Comparison of ENCODE assay signal across 8 cellular contexts in the genomic region with DNA sequence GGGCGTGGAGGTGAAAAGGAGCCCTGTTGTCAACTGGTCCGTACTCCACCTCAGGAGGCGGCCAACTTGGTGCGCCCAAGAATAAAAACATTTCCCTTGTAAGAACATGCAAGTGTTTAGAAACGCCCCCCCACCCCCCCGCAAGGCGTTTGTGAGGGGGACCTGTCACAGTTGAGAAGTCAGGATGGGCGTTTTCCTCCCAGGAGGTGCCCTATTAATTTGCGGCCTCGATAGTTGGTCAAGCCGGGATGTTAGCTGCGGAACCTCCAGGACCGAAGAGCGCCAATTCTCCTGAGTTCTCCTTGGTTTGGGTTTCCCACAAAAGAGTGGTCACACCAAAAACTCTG. TPM values are rescaled to one million over a fixed set of nuclear protein-coding genes. Genes with fewer than 3 reads are reported as not detected.
A peak's percentile ranks its signal among the peaks of the same experiment; 100 is the strongest.
DNase-seq lines count a peak whose midpoint lies in the region; ATAC-seq and TF ChIP-seq lines count a peak whose summit lies in the region.
"Had no signal": no experiment of that assay in that cellular context is flagged by ENCODE, and none has a peak within 500 bp of the region (broad histone marks: within the 10 kb centered on the region; RNA-seq: fewer than 3 reads in every experiment).

No MANE protein-coding gene starts in this region.

- H3K9me3 ChIP-seq in neural cell (ENCODE audit: low read length) (no peaks in the 10 kb centered on the region), tibial artery (no peaks in the 10 kb centered on the region)

- H3K36me3 ChIP-seq in neural cell (ENCODE audit: insufficient read depth, low read length) (no peaks in the 10 kb centered on the region), tibial artery (no peaks in the 10 kb centered on the region)

- intact Hi-C loops in tibial artery (cut with DNase I; ENCODE audit: low total_unique reads) = loop anchor here (2.0 to 5.0 kb wide), 2 partner anchors 35 to 152 kb away; a partner anchor contains a TSS

- H3K27me3 ChIP-seq in neural cell (ENCODE audit: insufficient read depth, low read depth, low read length) (no peaks in the 10 kb centered on the region), tibial artery (no peaks in the 10 kb centered on the region)

- no peak for TF ChIP-seq CTCF in endothelial cell (IDR thresholded peaks at IDR 0.05; ENCODE audit: unreplicated experiment)
- no peak for TF ChIP-seq CTCF in neural cell (IDR thresholded peaks at IDR 0.05; ENCODE audit: poor library complexity, severe bottlenecking)
- TF ChIP-seq CTCF in tibial artery (IDR thresholded peaks at IDR 0.05) = no peak

- H2AFZ ChIP-seq in neural cell (ENCODE audit: low read depth, low read length) = peak overlapping the region; percentile 48

- H3K9me3 Mint-ChIP-seq in endothelial cell (ENCODE audit: unreplicated experiment) = no peaks in the 10 kb centered on the region

- H3K4me3 ChIP-seq in neural cell (ENCODE audit: low read length) = peak overlapping the region; percentile 90
- peak overlapping the region; percentile 68 to 94 for H3K4me3 ChIP-seq in tibial artery

- peaks cover 0 to 52% (median 13%) of the 10 kb centered on the region in 4 donors for H3K4me1 ChIP-seq in tibial artery

- H3K4me3 Mint-ChIP-seq in endothelial cell (ENCODE audit: unreplicated experiment) = peak overlapping the region; percentile 97

- DNase-seq in activated CD4-positive, alpha-beta T cell treated with anti-CD3 and anti-CD28 coated beads, Interleukin-2, amount 50 U/mL, for 4 hours = peak; percentile 50 to 51
- DNase-seq in endothelial cell (ENCODE audit: low spot score) (peak; percentile 40), tibial artery (peak; percentile 88 to 94), DMS79 treated with DMSO at 0.1 percent for 48 hours (lab: John Stamatoyannopoulos, UW) (no peak)

- H3K27me3 Mint-ChIP-seq in endothelial cell (ENCODE audit: unreplicated experiment) = peaks cover 15% of the 10 kb centered on the region

- H3K36me3 Mint-ChIP-seq in endothelial cell (ENCODE audit: low read depth, unreplicated experiment) = no peaks in the 10 kb centered on the region

- no peak overlapping the region for H3K9ac ChIP-seq in neural cell (ENCODE audit: low read length)

- H3K27ac Mint-ChIP-seq in endothelial cell (ENCODE audit: unreplicated experiment) = peak overlapping the region; percentile 96

- no peaks in the 10 kb centered on the region for H3F3A ChIP-seq in neural cell (ENCODE audit: insufficient read depth, low read length, poor library complexity, severe bottlenecking)

- no peak for TF ChIP-seq EP300 in neural cell (conservative IDR thresholded peaks at IDR 0.05; ENCODE audit: poor library complexity, severe bottlenecking)

- H3K27ac ChIP-seq in neural cell (ENCODE audit: low read length) (no peak overlapping the region), tibial artery (peak overlapping the region; percentile 91 to 99)

- peaks cover 31% of the 10 kb centered on the region for H3K4me1 Mint-ChIP-seq in endothelial cell (ENCODE audit: unreplicated experiment)

- peak overlapping the region; percentile 49 for H3K4me2 ChIP-seq in neural cell (ENCODE audit: low read length)

- no peaks in the 10 kb centered on the region for H4K20me1 ChIP-seq in neural cell (ENCODE audit: insufficient read depth)

- no peaks in the 10 kb centered on the region for H3K9me2 ChIP-seq in neural cell (ENCODE audit: insufficient read depth, low read length)

- ATAC-seq in GM19397 (IDR thresholded peaks at IDR 0.05; ENCODE audit: unreplicated experiment) (peak; percentile 2), HG03378 (IDR thresholded peaks at IDR 0.05; ENCODE audit: unreplicated experiment) (peak; percentile 2)

- peaks cover 22% of the 10 kb centered on the region for H3K79me2 ChIP-seq in neural cell (replicated peaks; ENCODE audit: insufficient read depth, low read length)

- no peak for TF ChIP-seq RAD21 in neural cell (conservative IDR thresholded peaks at IDR 0.05)

TF ChIP-seq in neural cell, 6 proteins besides CTCF, POLR2A, EP300 and RAD21:
- TF ChIP-seq EZH2 (IDR thresholded peaks at IDR 0.05; ENCODE audit: borderline replicate concordance, insufficient read depth, low read length, poor library complexity, severe bottlenecking) = no peak
- TF ChIP-seq MXI1 (conservative IDR thresholded peaks at IDR 0.05; ENCODE audit: poor library complexity, severe bottlenecking) = no peak
- TF ChIP-seq POLR2AphosphoS5 (IDR thresholded peaks at IDR 0.05) = no peak
- TF ChIP-seq, protein P1, sequence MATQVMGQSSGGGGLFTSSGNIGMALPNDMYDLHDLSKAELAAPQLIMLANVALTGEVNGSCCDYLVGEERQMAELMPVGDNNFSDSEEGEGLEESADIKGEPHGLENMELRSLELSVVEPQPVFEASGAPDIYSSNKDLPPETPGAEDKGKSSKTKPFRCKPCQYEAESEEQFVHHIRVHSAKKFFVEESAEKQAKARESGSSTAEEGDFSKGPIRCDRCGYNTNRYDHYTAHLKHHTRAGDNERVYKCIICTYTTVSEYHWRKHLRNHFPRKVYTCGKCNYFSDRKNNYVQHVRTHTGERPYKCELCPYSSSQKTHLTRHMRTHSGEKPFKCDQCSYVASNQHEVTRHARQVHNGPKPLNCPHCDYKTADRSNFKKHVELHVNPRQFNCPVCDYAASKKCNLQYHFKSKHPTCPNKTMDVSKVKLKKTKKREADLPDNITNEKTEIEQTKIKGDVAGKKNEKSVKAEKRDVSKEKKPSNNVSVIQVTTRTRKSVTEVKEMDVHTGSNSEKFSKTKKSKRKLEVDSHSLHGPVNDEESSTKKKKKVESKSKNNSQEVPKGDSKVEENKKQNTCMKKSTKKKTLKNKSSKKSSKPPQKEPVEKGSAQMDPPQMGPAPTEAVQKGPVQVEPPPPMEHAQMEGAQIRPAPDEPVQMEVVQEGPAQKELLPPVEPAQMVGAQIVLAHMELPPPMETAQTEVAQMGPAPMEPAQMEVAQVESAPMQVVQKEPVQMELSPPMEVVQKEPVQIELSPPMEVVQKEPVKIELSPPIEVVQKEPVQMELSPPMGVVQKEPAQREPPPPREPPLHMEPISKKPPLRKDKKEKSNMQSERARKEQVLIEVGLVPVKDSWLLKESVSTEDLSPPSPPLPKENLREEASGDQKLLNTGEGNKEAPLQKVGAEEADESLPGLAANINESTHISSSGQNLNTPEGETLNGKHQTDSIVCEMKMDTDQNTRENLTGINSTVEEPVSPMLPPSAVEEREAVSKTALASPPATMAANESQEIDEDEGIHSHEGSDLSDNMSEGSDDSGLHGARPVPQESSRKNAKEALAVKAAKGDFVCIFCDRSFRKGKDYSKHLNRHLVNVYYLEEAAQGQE (IDR thresholded peaks at IDR 0.05; ENCODE audit: borderline replicate concordance) = no peak
- no peak for TF ChIP-seq TAF1 (IDR thresholded peaks at IDR 0.05; ENCODE audit: low read depth)
- no peak for TF ChIP-seq SMC3 (conservative IDR thresholded peaks at IDR 0.05; ENCODE audit: poor library complexity)

RNA-seq across cellular contexts. Expression of a gene that starts 0.7 kb away (rescaled TPM):
- total RNA-seq in endothelial cell (ENCODE audit: unreplicated experiment) = 22.2 TPM
- polyA plus RNA-seq in neural cell = 55.8 and 58.3 TPM in 2 replicates
- 31.4 and 36.3 TPM in 2 replicates for polyA minus RNA-seq in neural cell

RNA-seq across cellular contexts. Expression of a gene that starts 28.8 kb away (rescaled TPM):
- total RNA-seq in endothelial cell (ENCODE audit: unreplicated experiment) = not detected
- polyA plus RNA-seq in neural cell = 0.42 and 0.64 TPM in 2 replicates
- 0.12 and 0.24 TPM in 2 replicates for polyA minus RNA-seq in neural cell
- total RNA-seq: glomerular endothelial cell had no signal

RNA-seq across cellular contexts. Expression of a gene that starts 35.9 kb away (rescaled TPM):
- 160 TPM for total RNA-seq in endothelial cell (ENCODE audit: unreplicated experiment)
- polyA plus RNA-seq in neural cell = 165 and 184 TPM in 2 replicates
- 83.3 and 97.0 TPM in 2 replicates for polyA minus RNA-seq in neural cell
